In genomic region chr16:75532142-75532765, GRCh38 we compare ENCODE assay signal across 25 cellular contexts. TPM values are rescaled to one million over a fixed set of nuclear protein-coding genes. Genes with fewer than 3 reads are reported as not detected.
"Had no signal": no experiment of that assay in that cellular context is flagged by ENCODE, and none has a peak within 500 bp of the region (broad histone marks: within the 10 kb centered on the region; RNA-seq: fewer than 3 reads in every experiment).

No MANE protein-coding gene starts in this region.

- H3K27me3 ChIP-seq: cardiac muscle cell had no signal

- H3K27ac Mint-ChIP-seq: activated CD8-positive, alpha-beta T cell treated with anti-CD3 and anti-CD28 coated beads for 36 hours; activated naive CD4-positive, alpha-beta T cell treated with anti-CD3 and anti-CD28 coated beads, Interleukin-2, amount 50 U/mL, for 24 hours; activated T-cell treated with anti-CD3 and anti-CD28 coated beads, Interleukin-2, amount 50 U/mL, for 72 hours; activated T-helper 2 cell treated with anti-CD3 and anti-CD28 coated beads, Interferon-gamma antibody, Interleukin-2, Interleukin-4, amounts not matched to agents 10 μg/mL and 5 μg/mL and 100 μg/mL, durations not matched to agents 14 hours and 24 hours and 36 hours; T-helper 1 cell treated with Interleukin-12 subunit alpha and Interleukin-12 subunit beta and Interleukin-4 antibody, amounts not matched to agents 30 μg/mL and 1 μg/mL, for 36 hours had no signal

- H3K36me3 ChIP-seq: brain microvascular endothelial cell, cardiac muscle cell had no signal

- H3K27ac ChIP-seq: brain microvascular endothelial cell, cardiac muscle cell had no signal

- ATAC-seq: activated CD4-positive, CD25-positive, alpha-beta regulatory T cell treated with anti-CD3 and anti-CD28 coated beads, Interleukin-2, amount 50 U/mL, for 24 hours; activated CD8-positive, alpha-beta T cell treated with anti-CD3 and anti-CD28 coated beads for 36 hours; activated T-cell treated with anti-CD3 and anti-CD28 coated beads, Interleukin-2, amount 50 U/mL, for 72 hours; PC-3 had no signal

- H3K4me3 ChIP-seq: cardiac muscle cell had no signal

- H3K27me3 Mint-ChIP-seq: activated CD8-positive, alpha-beta T cell treated with anti-CD3 and anti-CD28 coated beads for 36 hours; activated naive CD4-positive, alpha-beta T cell treated with anti-CD3 and anti-CD28 coated beads, Interleukin-2, amount 50 U/mL, for 24 hours had no signal

- H3K4me3 Mint-ChIP-seq: activated CD8-positive, alpha-beta T cell treated with anti-CD3 and anti-CD28 coated beads for 36 hours; activated naive CD4-positive, alpha-beta T cell treated with anti-CD3 and anti-CD28 coated beads, Interleukin-2, amount 50 U/mL, for 24 hours; activated T-cell treated with anti-CD3 and anti-CD28 coated beads, Interleukin-2, amount 50 U/mL, for 72 hours; T-helper 1 cell treated with Interleukin-12 subunit alpha and Interleukin-12 subunit beta and Interleukin-4 antibody, amounts not matched to agents 30 μg/mL and 1 μg/mL, for 36 hours had no signal

- H3K9me3 Mint-ChIP-seq: activated CD8-positive, alpha-beta T cell treated with anti-CD3 and anti-CD28 coated beads for 36 hours; activated naive CD4-positive, alpha-beta T cell treated with anti-CD3 and anti-CD28 coated beads, Interleukin-2, amount 50 U/mL, for 24 hours; activated T-cell treated with anti-CD3 and anti-CD28 coated beads, Interleukin-2, amount 50 U/mL, for 72 hours; activated T-helper 2 cell treated with anti-CD3 and anti-CD28 coated beads, Interferon-gamma antibody, Interleukin-2, Interleukin-4, amounts not matched to agents 10 μg/mL and 5 μg/mL and 100 μg/mL, durations not matched to agents 14 hours and 24 hours and 36 hours; T-helper 1 cell treated with Interleukin-12 subunit alpha and Interleukin-12 subunit beta and Interleukin-4 antibody, amounts not matched to agents 30 μg/mL and 1 μg/mL, for 36 hours had no signal

- DNase-seq: activated CD4-positive, alpha-beta T cell treated with anti-CD3 and anti-CD28 coated beads for 4 hours; activated CD8-positive, alpha-beta memory T cell treated with anti-CD3 and anti-CD28 coated beads, Interleukin-2, amount 50 U/mL, for 4 hours; activated CD8-positive, alpha-beta T cell treated with anti-CD3 and anti-CD28 coated beads for 36 hours; activated naive CD4-positive, alpha-beta T cell; activated T-cell treated with anti-CD3 and anti-CD28 coated beads, Interleukin-2, amount 50 U/mL, for 72 hours; amygdala; brain microvascular endothelial cell; IMR-90; KBM-7; NCI-H1092; NCI-H1417; NCI-H1930; NCI-H2107; NCI-H345; NCI-H510A; NCI-H69; PC-3; SHP77 treated with DMSO at 0.1 percent for 48 hours had no signal

- H3K36me3 Mint-ChIP-seq: activated naive CD4-positive, alpha-beta T cell treated with anti-CD3 and anti-CD28 coated beads, Interleukin-2, amount 50 U/mL, for 24 hours had no signal

- H3K4me1 Mint-ChIP-seq: activated naive CD4-positive, alpha-beta T cell treated with anti-CD3 and anti-CD28 coated beads, Interleukin-2, amount 50 U/mL, for 24 hours had no signal

RNA-seq across cellular contexts. Expression of gene CHST5, which starts 3.7 kb away (rescaled TPM):
- total RNA-seq: activated CD8-positive, alpha-beta T cell treated with anti-CD3 and anti-CD28 coated beads for 36 hours; activated T-helper 2 cell treated with anti-CD3 and anti-CD28 coated beads, Interferon-gamma antibody, Interleukin-2, Interleukin-4, amounts not matched to agents 10 μg/mL and 5 μg/mL and 100 μg/mL, durations not matched to agents 14 hours and 24 hours and 36 hours; IMR-90; LHCN-M2; M059J had no signal
- polyA plus RNA-seq: cardiac muscle cell, IMR-90 had no signal

RNA-seq across cellular contexts. Expression of gene CHST6, which starts 37.0 kb away (rescaled TPM):
- total RNA-seq: activated CD8-positive, alpha-beta T cell treated with anti-CD3 and anti-CD28 coated beads for 36 hours; activated T-helper 2 cell treated with anti-CD3 and anti-CD28 coated beads, Interferon-gamma antibody, Interleukin-2, Interleukin-4, amounts not matched to agents 10 μg/mL and 5 μg/mL and 100 μg/mL, durations not matched to agents 14 hours and 24 hours and 36 hours had no signal
